ENCODE assay signal across 9 cellular contexts in the genomic region with DNA sequence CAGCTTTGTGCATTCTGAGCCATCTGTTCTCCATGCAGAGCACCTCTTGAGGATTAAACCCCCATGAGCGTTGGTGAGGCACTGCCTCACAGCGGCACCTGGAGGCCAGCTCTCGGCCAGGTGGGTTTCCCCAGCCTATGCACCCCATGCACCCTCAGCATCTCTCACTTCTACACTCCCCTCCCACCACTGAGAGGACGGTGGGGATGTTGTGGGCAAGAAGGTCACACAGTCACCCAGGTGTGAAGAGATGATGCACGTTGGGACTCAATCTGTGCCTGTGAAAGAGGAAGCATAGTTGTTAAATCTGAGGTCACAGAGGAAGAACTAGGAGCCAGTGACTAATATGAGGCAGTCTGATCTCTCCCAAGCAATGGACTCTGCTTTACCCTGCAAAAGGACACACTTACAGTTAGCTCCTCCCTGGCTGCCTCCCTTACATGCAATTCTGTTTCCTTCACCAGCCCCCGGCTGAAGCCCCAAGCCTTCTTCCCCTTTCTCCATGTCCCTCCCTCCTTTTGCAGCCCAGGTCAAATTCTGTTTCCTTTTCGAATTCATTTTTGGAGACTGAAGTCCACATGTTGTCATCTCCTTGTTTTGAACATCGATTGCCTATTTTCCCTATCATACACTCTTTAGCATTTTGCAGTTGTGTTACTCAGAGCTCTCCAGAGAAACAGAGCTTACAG. TPM values are rescaled to one million over a fixed set of nuclear protein-coding genes. Genes with fewer than 3 reads are reported as not detected.
A peak's percentile ranks its signal among the peaks of the same experiment; 100 is the strongest.
DNase-seq lines count a peak whose midpoint lies in the region; ATAC-seq and TF ChIP-seq lines count a peak whose summit lies in the region.
"Had no signal": no experiment of that assay in that cellular context is flagged by ENCODE, and none has a peak within 500 bp of the region (broad histone marks: within the 10 kb centered on the region; RNA-seq: fewer than 3 reads in every experiment).

No MANE protein-coding gene starts in this region.

- H3K9me3 Mint-ChIP-seq in activated CD8-positive, alpha-beta T cell treated with anti-CD3 and anti-CD28 coated beads for 36 hours = no peaks in the 10 kb centered on the region

- no peak overlapping the region for H3K27ac Mint-ChIP-seq in activated CD8-positive, alpha-beta T cell treated with anti-CD3 and anti-CD28 coated beads for 36 hours

- peaks cover 14% of the 10 kb centered on the region for H3K4me1 Mint-ChIP-seq in activated CD8-positive, alpha-beta T cell treated with anti-CD3 and anti-CD28 coated beads for 36 hours (ENCODE audit: low read depth)

- H3K36me3 Mint-ChIP-seq in activated CD8-positive, alpha-beta T cell treated with anti-CD3 and anti-CD28 coated beads for 36 hours (ENCODE audit: low read depth) = no peaks in the 10 kb centered on the region

- no peak overlapping the region for H3K4me3 Mint-ChIP-seq in activated CD8-positive, alpha-beta T cell treated with anti-CD3 and anti-CD28 coated beads for 36 hours

- peak; percentile 74 for ATAC-seq in HG03066 (IDR thresholded peaks at IDR 0.05; ENCODE audit: low read depth, unreplicated experiment)
- peak; percentile 99 for ATAC-seq in activated CD8-positive, alpha-beta T cell treated with anti-CD3 and anti-CD28 coated beads for 36 hours

- POLR2A ChIA-PET in activated CD8-positive, alpha-beta T cell treated with anti-CD3 and anti-CD28 coated beads for 36 hours (lab: Charles Lee) = interaction anchor here (0.7 to 1.4 kb wide), 5 partner anchors 17 to 223 kb away, joined by 3 to 6 read pairs (median 3); no protein-coding TSS in a partner anchor

- peak in 2 of 3 donors; percentile 23 to 31 for DNase-seq in stimulated activated CD4-positive, alpha-beta T cell treated with anti-CD3 and anti-CD28 coated beads, Interleukin-12 subunit alpha, Interleukin-12 subunit beta, amount 100 ng/mL, for 48 hours (ENCODE audit: low read depth in 2 of 3, low spot score in 1 of 3)
- DNase-seq in stimulated activated CD4-positive, alpha-beta T cell treated with anti-CD3 and anti-CD28 coated beads, Interleukin-12 subunit alpha, Interleukin-12 subunit beta, amount 100 ng/mL, for 4 hours = no peak
- peak; percentile 88 for DNase-seq in activated CD8-positive, alpha-beta T cell treated with anti-CD3 and anti-CD28 coated beads for 36 hours
- peak; percentile 23 to 31 for DNase-seq in stimulated activated CD4-positive, alpha-beta T cell treated with anti-CD3 and anti-CD28 coated beads, Interleukin-15, amount 100 ng/mL, for 48 hours (ENCODE audit: low read depth in 2 of 2)
- DNase-seq in retina = no peak
- DNase-seq in cerebellar nuclear complex (lab: John Stamatoyannopoulos, UW) = no peak
- no peak for DNase-seq in substantia nigra (lab: John Stamatoyannopoulos, UW)

- no peaks in the 10 kb centered on the region for H3K27me3 Mint-ChIP-seq in activated CD8-positive, alpha-beta T cell treated with anti-CD3 and anti-CD28 coated beads for 36 hours

- TF ChIP-seq CTCF in activated CD8-positive, alpha-beta T cell treated with anti-CD3 and anti-CD28 coated beads for 36 hours (IDR thresholded peaks at IDR 0.05) = no peak

- no peak overlapping the region for H3K27ac ChIP-seq in substantia nigra (ENCODE audit: low read depth, low read length, poor library complexity, severe bottlenecking)
- H3K27ac ChIP-seq: VCaP had no signal

- CTCF ChIA-PET in activated CD8-positive, alpha-beta T cell treated with anti-CD3 and anti-CD28 coated beads for 36 hours (lab: Charles Lee) = no interaction called here

- intact Hi-C loops in activated CD8-positive, alpha-beta T cell treated with anti-CD3 and anti-CD28 coated beads for 36 hours (cut with micrococcal nuclease) = no loop called here

RNA-seq across cellular contexts. Expression of gene HS3ST3B1, which starts 58.5 kb away (rescaled TPM):
- 1 to 10 TPM; 4.9 to 5.1 TPM for total RNA-seq in activated CD8-positive, alpha-beta T cell treated with anti-CD3 and anti-CD28 coated beads for 36 hours

Comparison
In these comparisons a context has a peak if more than half of its experiments do, and no peak if none do; other contexts are left out.
1. DNase-seq: peak in stimulated activated CD4-positive, alpha-beta T cell treated with anti-CD3 and anti-CD28 coated beads, Interleukin-12 subunit alpha, Interleukin-12 subunit beta, amount 100 ng/mL, for 48 hours (2 of 3), activated CD8-positive, alpha-beta T cell treated with anti-CD3 and anti-CD28 coated beads for 36 hours (single experiment) and stimulated activated CD4-positive, alpha-beta T cell treated with anti-CD3 and anti-CD28 coated beads, Interleukin-15, amount 100 ng/mL, for 48 hours (2 of 2); none in stimulated activated CD4-positive, alpha-beta T cell treated with anti-CD3 and anti-CD28 coated beads, Interleukin-12 subunit alpha, Interleukin-12 subunit beta, amount 100 ng/mL, for 4 hours (single experiment), retina (single experiment), cerebellar nuclear complex (0 of 2) and substantia nigra (0 of 49).